In genomic region chr6:10460096-10460495, GRCh38 we compare ENCODE assay signal across 12 cellular contexts. TPM values are rescaled to one million over a fixed set of nuclear protein-coding genes. Genes with fewer than 3 reads are reported as not detected.
DNase-seq lines count a peak whose midpoint lies in the region; ATAC-seq and TF ChIP-seq lines count a peak whose summit lies in the region.
"Had no signal": no experiment of that assay in that cellular context is flagged by ENCODE, and none has a peak within 500 bp of the region (broad histone marks: within the 10 kb centered on the region; RNA-seq: fewer than 3 reads in every experiment).

No MANE protein-coding gene starts in this region.

- peak; percentile 91 for ATAC-seq in GM19452 (IDR thresholded peaks at IDR 0.05; ENCODE audit: unreplicated experiment)
- peak; percentile 94 for ATAC-seq in HG02885 (IDR thresholded peaks at IDR 0.05; ENCODE audit: poor library complexity, unreplicated experiment)
- peak; percentile 96 for ATAC-seq in HG03575 (IDR thresholded peaks at IDR 0.05; ENCODE audit: extremely low read depth, insufficient number of reproducible peaks, low FRiP score, unreplicated experiment)
- ATAC-seq in Right ventricle myocardium superior (ENCODE audit: poor library complexity): no peak

- in situ Hi-C loops in GM13976 (cut with MboI; ENCODE audit: low sequenced_read_pairs, unreplicated experiment): no loop called here

- intact Hi-C loops in Right ventricle myocardium superior (cut with DNase I): no loop called here

- DNase-seq in GM13976 (ENCODE audit: low spot score): peak; percentile 71
- DNase-seq in Right ventricle myocardium superior: no peak
- DNase-seq in T-helper 2 cell: no peak
- DNase-seq in DMS53 treated with DMSO at 0.1 percent for 48 hours (lab: John Stamatoyannopoulos, UW; ENCODE audit: unreplicated experiment): no peak
- DNase-seq in iPS-NIHi7 (ENCODE audit: extremely low spot score): no peak
- DNase-seq: erythroblast; NCI-H2171 treated with DMSO at 0.1 percent for 48 hours; stimulated activated CD4-positive, alpha-beta T cell treated with anti-CD3 and anti-CD28 coated beads, Interleukin-2, amount 100 ng/mL, for 24 hours; T-helper 1 cell had no signal

- TF ChIP-seq CTCF in GM13976 (IDR thresholded peaks at IDR 0.05; ENCODE audit: borderline replicate concordance, control extremely low read depth, extremely low read depth, insufficient read depth, missing control alignments): no peak

RNA-seq across cellular contexts. Expression of gene TFAP2A, which starts 45.2 kb away (rescaled TPM):
- total RNA-seq in Right ventricle myocardium superior: 0.51 TPM
